Comparison of ENCODE assay signal across 1 cellular context in genomic region chr3:143648708-143649107, GRCh38.
TF ChIP-seq lines count a peak whose summit lies in the region.

No MANE protein-coding gene starts in this region.

TF ChIP-seq in H1, 55 proteins besides CTCF, POLR2A, EP300 and RAD21:
- no peak for TF ChIP-seq RFX5 (IDR thresholded peaks at IDR 0.05; ENCODE audit: borderline replicate concordance, low read depth, low read length)
- no peak for TF ChIP-seq CTBP2 (IDR thresholded peaks at IDR 0.05; ENCODE audit: borderline replicate concordance, insufficient read depth, insufficient read length, low read length)
- no peak for TF ChIP-seq TAF7 (optimal IDR thresholded peaks at IDR 0.05; ENCODE audit: borderline replicate concordance, low read depth, low read length)
- TF ChIP-seq JUND (IDR thresholded peaks at IDR 0.05; ENCODE audit: low read length) = no peak
- peak; percentile 86 for TF ChIP-seq YY1 (IDR thresholded peaks at IDR 0.05; ENCODE audit: low read depth, low read length)
